In genomic region chr1:84946631-84947030, GRCh38 we compare ENCODE assay signal across 20 cellular contexts. TPM values are rescaled to one million over a fixed set of nuclear protein-coding genes. Genes with fewer than 3 reads are reported as not detected.
A peak's percentile ranks its signal among the peaks of the same experiment; 100 is the strongest.
DNase-seq lines count a peak whose midpoint lies in the region; ATAC-seq and TF ChIP-seq lines count a peak whose summit lies in the region.
"Had no signal": no experiment of that assay in that cellular context is flagged by ENCODE, and none has a peak within 500 bp of the region (broad histone marks: within the 10 kb centered on the region; RNA-seq: fewer than 3 reads in every experiment).

No MANE protein-coding gene starts in this region.

- H3K79me2 ChIP-seq in OCI-LY3 (ENCODE audit: low read length), result peaks cover 37% of the 10 kb centered on the region
- H3K79me2 ChIP-seq in smooth muscle cell (ENCODE audit: low read depth), result no peaks in the 10 kb centered on the region

- no peak for ATAC-seq in effector memory CD8-positive, alpha-beta T cell (replicated peaks)
- ATAC-seq: A549; activated T-cell treated with anti-CD3 and anti-CD28 coated beads, Interleukin-2, amount 50 U/mL, for 4 hours; left lobe of liver had no signal

- H3K27me3 ChIP-seq in OCI-LY3 (ENCODE audit: low read depth, low read length), result no peaks in the 10 kb centered on the region
- H3K27me3 ChIP-seq in smooth muscle cell (ENCODE audit: low read depth), result peaks cover 9% of the 10 kb centered on the region
- H3K27me3 ChIP-seq: right atrium auricular region had no signal

- peak overlapping the region; percentile 60 for H3K4me2 ChIP-seq in OCI-LY3 (ENCODE audit: low read length)
- peak overlapping the region; percentile 60 for H3K4me2 ChIP-seq in smooth muscle cell

- H3K4me3 ChIP-seq in OCI-LY3 (ENCODE audit: low read length) (no peak overlapping the region), smooth muscle cell (no peak overlapping the region)
- H3K4me3 ChIP-seq: A549, mucosa of descending colon, right atrium auricular region had no signal

- peaks cover 17% of the 10 kb centered on the region for H3F3A ChIP-seq in smooth muscle cell (ENCODE audit: low read depth)

- TF ChIP-seq CTCF in OCI-LY3 (IDR thresholded peaks at IDR 0.05; ENCODE audit: low read depth, low read length), result no peak
- TF ChIP-seq CTCF in smooth muscle cell (IDR thresholded peaks at IDR 0.05; ENCODE audit: borderline replicate concordance, insufficient read depth, poor library complexity, severe bottlenecking), result no peak

- H3K27ac Mint-ChIP-seq in activated CD4-positive, alpha-beta T cell treated with anti-CD3 and anti-CD28 coated beads, Interleukin-2, amount 10 ng/mL, durations not matched to agents 7 days and 5 days, result peak overlapping the region; percentile 89
- peak overlapping the region; percentile 97 to 98 for H3K27ac Mint-ChIP-seq in effector memory CD8-positive, alpha-beta T cell

- peaks cover 36% of the 10 kb centered on the region for H3K36me3 Mint-ChIP-seq in activated CD4-positive, alpha-beta T cell treated with anti-CD3 and anti-CD28 coated beads, Interleukin-2, amount 10 ng/mL, durations not matched to agents 7 days and 5 days (ENCODE audit: low read depth)
- peaks cover 22% of the 10 kb centered on the region for H3K36me3 Mint-ChIP-seq in effector memory CD8-positive, alpha-beta T cell (ENCODE audit: insufficient read depth)
- H3K36me3 Mint-ChIP-seq: type B pancreatic cell had no signal

- H3K36me3 ChIP-seq in OCI-LY3 (replicated peaks; ENCODE audit: low read depth, low read length) (peaks cover 52% of the 10 kb centered on the region), smooth muscle cell (ENCODE audit: low read depth) (no peaks in the 10 kb centered on the region)
- H3K36me3 ChIP-seq: brain microvascular endothelial cell, right atrium auricular region had no signal

- H3K4me3 Mint-ChIP-seq in activated CD4-positive, alpha-beta T cell treated with anti-CD3 and anti-CD28 coated beads, Interleukin-2, amount 10 ng/mL, durations not matched to agents 7 days and 5 days, result no peak overlapping the region
- H3K4me3 Mint-ChIP-seq in effector memory CD8-positive, alpha-beta T cell, result peak overlapping the region in 1 of 2 donors; percentile 41

- H4K20me1 ChIP-seq in OCI-LY3 (ENCODE audit: insufficient read depth, low read length) (peaks cover 11% of the 10 kb centered on the region; the same call in 1 of the 2 replicates), smooth muscle cell (ENCODE audit: low read depth) (no peaks in the 10 kb centered on the region)

- H2AFZ ChIP-seq in OCI-LY3 (ENCODE audit: low read depth, low read length), result no peak overlapping the region
- H2AFZ ChIP-seq in smooth muscle cell (ENCODE audit: low read depth), result peak overlapping the region; percentile 11

- no peak overlapping the region for H3K9ac ChIP-seq in OCI-LY3 (ENCODE audit: low read length)
- H3K9ac ChIP-seq in smooth muscle cell (ENCODE audit: low read depth), result peak overlapping the region; percentile 16

- POLR2A ChIA-PET in activated CD4-positive, alpha-beta T cell treated with anti-CD3 and anti-CD28 coated beads, Interleukin-2, amount 10 ng/mL, durations not matched to agents 7 days and 5 days (lab: Charles Lee), result no interaction called here

- H3K4me1 ChIP-seq in OCI-LY3 (ENCODE audit: low read length) (peaks cover 32% of the 10 kb centered on the region), smooth muscle cell (ENCODE audit: low read depth) (peaks cover 9% of the 10 kb centered on the region)

- H3K4me1 Mint-ChIP-seq in activated CD4-positive, alpha-beta T cell treated with anti-CD3 and anti-CD28 coated beads, Interleukin-2, amount 10 ng/mL, durations not matched to agents 7 days and 5 days, result peaks cover 23% of the 10 kb centered on the region
- peaks cover 6 to 10% of the 10 kb centered on the region in 2 donors for H3K4me1 Mint-ChIP-seq in effector memory CD8-positive, alpha-beta T cell (ENCODE audit: low read depth in 2 of 2)

- 49% methylated on average over 4 of the region's 4 CpGs for WGBS in smooth muscle cell (ENCODE audit: low lambda C conversion rate)

- CTCF ChIA-PET in activated CD4-positive, alpha-beta T cell treated with anti-CD3 and anti-CD28 coated beads, Interleukin-2, amount 10 ng/mL, durations not matched to agents 7 days and 5 days (lab: Charles Lee), result interaction anchor here (1.2 to 1.7 kb wide), 2 partner anchors 23 to 308 kb away, joined by 3 to 5 read pairs; no protein-coding TSS in a partner anchor

- H3K27me3 Mint-ChIP-seq in activated CD4-positive, alpha-beta T cell treated with anti-CD3 and anti-CD28 coated beads, Interleukin-2, amount 10 ng/mL, durations not matched to agents 7 days and 5 days, result no peaks in the 10 kb centered on the region
- no peaks in the 10 kb centered on the region for H3K27me3 Mint-ChIP-seq in effector memory CD8-positive, alpha-beta T cell
- H3K27me3 Mint-ChIP-seq: activated naive CD8-positive, alpha-beta T cell; stimulated activated naive CD8-positive, alpha-beta T cell treated with anti-CD3 and anti-CD28 coated beads, Interleukin-15, Interleukin-2, amounts not matched to agents 100 ng/mL and 50 ng/mL, for 24 hours had no signal

- H3K27ac ChIP-seq in OCI-LY3 (ENCODE audit: low read length) (peak overlapping the region; percentile 88), smooth muscle cell (ENCODE audit: low read depth) (peak overlapping the region; percentile 92)
- H3K27ac ChIP-seq: right atrium auricular region had no signal

- no peak for DNase-seq in activated CD4-positive, alpha-beta T cell treated with anti-CD3 and anti-CD28 coated beads, Interleukin-2, amount 10 ng/mL, durations not matched to agents 7 days and 5 days
- no peak for DNase-seq in activated CD4-positive, alpha-beta T cell treated with anti-CD3 and anti-CD28 coated beads, Interleukin-2, amount 50 U/mL, for 4 hours
- no peak for DNase-seq in effector memory CD8-positive, alpha-beta T cell
- no peak for DNase-seq in smooth muscle cell (lab: John Stamatoyannopoulos, UW; ENCODE audit: unreplicated experiment)
- no peak for DNase-seq in superior temporal gyrus (ENCODE audit: extremely low spot score)
- DNase-seq in DMS153 (lab: John Stamatoyannopoulos, UW), result no peak
- no peak for DNase-seq in mucosa of gallbladder (ENCODE audit: low spot score)
- DNase-seq: activated T-cell treated with anti-CD3 and anti-CD28 coated beads, Interleukin-2, amount 50 U/mL, for 4 hours; CD4-positive, CD25-positive, alpha-beta regulatory T cell; mucosa of descending colon; NCI-H1092 had no signal

- H3K9me3 Mint-ChIP-seq in activated CD4-positive, alpha-beta T cell treated with anti-CD3 and anti-CD28 coated beads, Interleukin-2, amount 10 ng/mL, durations not matched to agents 7 days and 5 days, result peaks cover 11% of the 10 kb centered on the region
- no peaks in the 10 kb centered on the region for H3K9me3 Mint-ChIP-seq in effector memory CD8-positive, alpha-beta T cell
- H3K9me3 Mint-ChIP-seq: type B pancreatic cell had no signal

- H3K9me3 ChIP-seq in OCI-LY3 (ENCODE audit: insufficient read depth, low read length) (no peaks in the 10 kb centered on the region), smooth muscle cell (replicated peaks; ENCODE audit: low read depth) (no peaks in the 10 kb centered on the region)
- H3K9me3 ChIP-seq: A549, mucosa of descending colon had no signal

RNA-seq across cellular contexts. Expression of gene MCOLN2, which starts 50.3 kb away (rescaled TPM):
- total RNA-seq in activated CD4-positive, alpha-beta T cell treated with anti-CD3 and anti-CD28 coated beads, Interleukin-2, amount 10 ng/mL, durations not matched to agents 7 days and 5 days, result 10 to 100 TPM; 15.0 to 15.4 TPM
- total RNA-seq in smooth muscle cell, result not detected in 2 replicates
- polyA plus RNA-seq in smooth muscle cell, result 0.25 TPM in 1 of 2 replicates, not detected in the other
- 1.8 TPM for total RNA-seq in mucosa of gallbladder
- total RNA-seq: endothelial cell of umbilical vein had no signal
- polyA plus RNA-seq: endothelial cell of umbilical vein had no signal

RNA-seq across cellular contexts. Expression of gene LPAR3, which starts 53.6 kb away (rescaled TPM):
- 1 to 10 TPM; 1.3 to 1.5 TPM for total RNA-seq in activated CD4-positive, alpha-beta T cell treated with anti-CD3 and anti-CD28 coated beads, Interleukin-2, amount 10 ng/mL, durations not matched to agents 7 days and 5 days
- total RNA-seq in smooth muscle cell, result 0.94 and 2.1 TPM in 2 replicates
- polyA plus RNA-seq in smooth muscle cell, result 0.60 and 0.78 TPM in 2 replicates
- total RNA-seq in mucosa of gallbladder, result 1.4 TPM
- total RNA-seq: endothelial cell of umbilical vein had no signal
- polyA plus RNA-seq: CD4-positive, CD25-positive, alpha-beta regulatory T cell; endothelial cell of umbilical vein had no signal
